In genomic region chr17:81735181-81736102, GRCh38 we compare ENCODE assay signal across 9 cellular contexts. TPM values are rescaled to one million over a fixed set of nuclear protein-coding genes. Genes with fewer than 3 reads are reported as not detected.
DNase-seq lines count a peak whose midpoint lies in the region; ATAC-seq and TF ChIP-seq lines count a peak whose summit lies in the region.
"Had no signal": no experiment of that assay in that cellular context is flagged by ENCODE, and none has a peak within 500 bp of the region (broad histone marks: within the 10 kb centered on the region; RNA-seq: fewer than 3 reads in every experiment).

No MANE protein-coding gene starts in this region.

- H3K4me1 ChIP-seq in HCT116 (ENCODE audit: control insufficient read depth in 1 of 2, insufficient read depth in 2 of 2, low read length in 2 of 2) (peaks cover 23 to 30% of the 10 kb centered on the region in 2 experiments), foreskin keratinocyte (no peaks in the 10 kb centered on the region)

- H3K27ac ChIP-seq in HCT116 (ENCODE audit: low read depth, low read length): peak overlapping the region; percentile 53
- H3K27ac ChIP-seq in foreskin keratinocyte: no peak overlapping the region
- H3K27ac ChIP-seq: KMS-11 had no signal

- TF ChIP-seq RAD21 in HCT116 (IDR thresholded peaks at IDR 0.05; ENCODE audit: low read depth): no peak

- intact Hi-C loops in HCT116 (cut with micrococcal nuclease): no loop called here

- no peak for TF ChIP-seq POLR2A in HCT116 (IDR thresholded peaks at IDR 0.05; ENCODE audit: borderline replicate concordance, extremely low read depth, insufficient read depth, insufficient read length)

- ATAC-seq in HCT116 (peak; percentile 77), foreskin keratinocyte (peak; percentile 59), HG02642 (IDR thresholded peaks at IDR 0.05; ENCODE audit: poor library complexity, unreplicated experiment) (no peak)

- peak overlapping the region; percentile 87 for H3K4me2 ChIP-seq in HCT116 (ENCODE audit: low read length)
- H3K4me2 ChIP-seq: KMS-11 had no signal

- peak overlapping the region; percentile 84 for H2AFZ ChIP-seq in HCT116 (ENCODE audit: low read depth, low read length, poor library complexity, severe bottlenecking)

- H3K36me3 ChIP-seq in HCT116 (ENCODE audit: control insufficient read depth in 1 of 2, insufficient read depth in 2 of 2, low read length in 2 of 2): no peaks in the 10 kb centered on the region

- H3K9me3 ChIP-seq in HCT116 (ENCODE audit: control insufficient read depth in 1 of 2, insufficient read depth in 1 of 2, low read depth in 1 of 2, low read length in 2 of 2): no peaks in the 10 kb centered on the region

- no peaks in the 10 kb centered on the region for H3K9me2 ChIP-seq in HCT116 (ENCODE audit: insufficient read depth)

- peak overlapping the region; percentile 42 for H3K9ac ChIP-seq in HCT116 (ENCODE audit: low read length)
- H3K9ac ChIP-seq: KMS-11 had no signal

- DNase-seq in COLO668 (lab: John Stamatoyannopoulos, UW; ENCODE audit: unreplicated experiment) (peak; percentile 48), HCT116 (ENCODE audit: low read depth, low spot score) (no peak), SIG-M5 treated with dmso at 0.1 percent for 504 hours (lab: John Stamatoyannopoulos, UW; ENCODE audit: unreplicated experiment) (peak; percentile 97), foreskin keratinocyte (peak in 1 of 2 donors; percentile 56), stromal cell of bone marrow (ENCODE audit: low read depth) (peak; percentile 59), NCI-H446 treated with DMSO at 0.1 percent for 48 hours (lab: John Stamatoyannopoulos, UW) (no peak), NCI-H82 (lab: John Stamatoyannopoulos, UW) (no peak)

- CTCF ChIA-PET in HCT116 (lab: Charles Lee): interaction anchor here (0.8 to 2.0 kb wide), 8 partner anchors 8 to 288 kb away, joined by 3 to 6 read pairs (median 3); partner anchors contain the start of genes CENPX, LRRC45 and MRPL12

- POLR2A ChIA-PET in HCT116 (lab: Charles Lee): interaction anchor here (0.5 to 1.4 kb wide), 4 partner anchors 13 to 134 kb away, joined by 3 to 7 read pairs (median 4); partner anchors contain the start of gene MCRIP1

- no peaks in the 10 kb centered on the region for H3K79me2 ChIP-seq in HCT116 (ENCODE audit: insufficient read depth, low read length)

- BruUV-seq in HCT116 (replicated peaks; lab: Mats Ljungman, UMichigan): no TSS peak

- H3K4me3 ChIP-seq in HCT116 (replicated peaks in 1 of 2; ENCODE audit: low read depth in 1 of 2, low read length in 2 of 2): peak overlapping the region; percentile 42 to 55

- no peaks in the 10 kb centered on the region for H3K27me3 ChIP-seq in HCT116 (ENCODE audit: insufficient read depth, low read length)
- peaks cover 16% of the 10 kb centered on the region for H3K27me3 ChIP-seq in foreskin keratinocyte

- RAD21 ChIA-PET in HCT116 (lab: Charles Lee; ENCODE audit: low non-redundant PET in 1 of 2, low total read pairs in 2 of 2, uncharacterized antibody in 2 of 2, unreplicated experiment in 2 of 2): interaction anchor here in 1 of 2 experiments (1.1 kb wide), 1 partner anchor 98 kb away, joined by 4 read pairs; the partner anchor contains the start of gene MCRIP1

- no peaks in the 10 kb centered on the region for H4K20me1 ChIP-seq in HCT116 (ENCODE audit: insufficient read depth)

- TF ChIP-seq CTCF in HCT116 (IDR thresholded peaks at IDR 0.05 in 2 of 3, conservative IDR thresholded peaks at IDR 0.05 in 1 of 3; ENCODE audit: borderline replicate concordance in 1 of 3, insufficient read depth in 1 of 3, low read depth in 2 of 3, low read length in 2 of 3) (no peak), foreskin keratinocyte (conservative IDR thresholded peaks at IDR 0.05) (no peak)

TF ChIP-seq in HCT116, 20 proteins besides CTCF, POLR2A, EP300 and RAD21:
- no peak for TF ChIP-seq EGR1 (IDR thresholded peaks at IDR 0.05; ENCODE audit: low read depth)
- no peak for TF ChIP-seq TCF7L2 (IDR thresholded peaks at IDR 0.05; ENCODE audit: borderline replicate concordance, extremely low read depth, insufficient read depth, insufficient read length)

RNA-seq across cellular contexts. Expression of gene SLC25A10, which starts 23.4 kb away (rescaled TPM):
- 70.8 TPM for total RNA-seq in HCT116 (2021; ENCODE audit: unreplicated experiment)
- 52.7 and 57.5 TPM in 2 replicates for polyA plus RNA-seq in HCT116 (2012)
- 27.8 and 34.2 TPM in 2 replicates for total RNA-seq in foreskin keratinocyte
- polyA plus RNA-seq in foreskin keratinocyte: 32.0 and 39.2 TPM in 2 replicates

RNA-seq across cellular contexts. Expression of gene MRPL12, which starts 32.3 kb away (rescaled TPM):
- total RNA-seq in HCT116 (2021; ENCODE audit: unreplicated experiment) (260 TPM), foreskin keratinocyte (56.7 and 88.0 TPM in 2 replicates)
- 178 and 227 TPM in 2 replicates for polyA plus RNA-seq in HCT116 (2012)
- polyA plus RNA-seq in foreskin keratinocyte: 251 and 263 TPM in 2 replicates

RNA-seq across cellular contexts. Expression of gene HGS, which starts 51.6 kb away (rescaled TPM):
- 231 TPM for total RNA-seq in HCT116 (2021; ENCODE audit: unreplicated experiment)
- 235 and 241 TPM in 2 replicates for polyA plus RNA-seq in HCT116 (2012)
- 123 and 136 TPM in 2 replicates for total RNA-seq in foreskin keratinocyte
- polyA plus RNA-seq in foreskin keratinocyte: 138 and 155 TPM in 2 replicates

RNA-seq across cellular contexts. Expression of gene ARL16, which starts 51.8 kb away (rescaled TPM):
- total RNA-seq in HCT116 (2021; ENCODE audit: unreplicated experiment): 47.5 TPM
- polyA plus RNA-seq in HCT116 (2012): 39.0 and 43.1 TPM in 2 replicates
- total RNA-seq in foreskin keratinocyte: 22.7 and 23.5 TPM in 2 replicates
- polyA plus RNA-seq in foreskin keratinocyte: 33.4 and 35.9 TPM in 2 replicates

Comparison
In these comparisons a context has a peak if more than half of its experiments do, and no peak if none do; other contexts are left out.
1. DNase-seq: peak in COLO668 (single experiment), SIG-M5 treated with dmso at 0.1 percent for 504 hours (single experiment) and stromal cell of bone marrow (single experiment); none in HCT116 (single experiment), NCI-H446 treated with DMSO at 0.1 percent for 48 hours (single experiment) and NCI-H82 (single experiment).